In genomic region chr22:25403752-25404471, GRCh38 we compare ENCODE assay signal across 8 cellular contexts.
A peak's percentile ranks its signal among the peaks of the same experiment; 100 is the strongest.
DNase-seq lines count a peak whose midpoint lies in the region; ATAC-seq, FAIRE-seq and TF ChIP-seq lines count a peak whose summit lies in the region.

No MANE protein-coding gene starts in this region.

- H3K27ac ChIP-seq in HepG2 (ENCODE audit: extremely low read length, insufficient read depth, low read length) (peak overlapping the region; percentile 89), thyroid gland (peak overlapping the region; percentile 90 to 98 (median 93))

- peaks cover 40% of the 10 kb centered on the region for H3K4me1 Mint-ChIP-seq in activated CD4-positive, alpha-beta T cell treated with anti-CD3 and anti-CD28 coated beads, Interleukin-2, amount 10 ng/mL, durations not matched to agents 7 days and 5 days

- in situ Hi-C loops in HepG2 (cut with HindIII; ENCODE audit: extremely low pct_ligation_motif_present, low pct_unique_long_range_greater_than_20kb), result no loop called here

- no peak for TF ChIP-seq RAD21 in HepG2 (CRISPR knock-in tag; IDR thresholded peaks at IDR 0.05)

- TF ChIP-seq EP300 in HepG2 (IDR thresholded peaks at IDR 0.05; ENCODE audit: low read depth in 2 of 2, low read length in 2 of 2) (no peak), HepG2 (CRISPR knock-in tag; IDR thresholded peaks at IDR 0.05; ENCODE audit: borderline replicate concordance) (no peak)

- peaks cover 41% of the 10 kb centered on the region for H3K79me2 ChIP-seq in HepG2 (ENCODE audit: insufficient read depth, low read length)

- H3K9me3 ChIP-seq in HepG2 (ENCODE audit: low read length) (no peaks in the 10 kb centered on the region), thyroid gland (no peaks in the 10 kb centered on the region)

- peak overlapping the region; percentile 85 for H3K4me3 Mint-ChIP-seq in activated CD4-positive, alpha-beta T cell treated with anti-CD3 and anti-CD28 coated beads, Interleukin-2, amount 10 ng/mL, durations not matched to agents 7 days and 5 days

- no peak for ATAC-seq in HepG2
- no peak for ATAC-seq in HG03097 (IDR thresholded peaks at IDR 0.05; ENCODE audit: low FRiP score, unreplicated experiment)

- peaks cover 31% of the 10 kb centered on the region for H4K20me1 ChIP-seq in HepG2 (ENCODE audit: insufficient read depth, low read length)

- H3K36me3 ChIP-seq in bronchial epithelial cell (ENCODE audit: control insufficient read depth, insufficient read depth, low read length), result no peaks in the 10 kb centered on the region
- no peaks in the 10 kb centered on the region for H3K36me3 ChIP-seq in HepG2 (replicated peaks in 1 of 2; ENCODE audit: control insufficient read depth in 1 of 2, insufficient read depth in 2 of 2, low read length in 2 of 2)
- H3K36me3 ChIP-seq in thyroid gland, result no peaks in the 10 kb centered on the region

- FAIRE-seq in bronchial epithelial cell (lab: Jason Lieb, UNC) (no peak), HepG2 (lab: Jason Lieb, UNC) (peak; percentile 44)

- POLR2A ChIA-PET in activated CD4-positive, alpha-beta T cell treated with anti-CD3 and anti-CD28 coated beads, Interleukin-2, amount 10 ng/mL, durations not matched to agents 7 days and 5 days (lab: Charles Lee), result interaction anchor here (0.7 kb wide), 1 partner anchor 9 kb away, joined by 3 read pairs; no protein-coding TSS in a partner anchor
- POLR2A ChIA-PET in HepG2 (lab: Yijun Ruan, JAX), result interaction anchor here (0.8 to 1.2 kb wide), 2 partner anchors 16 to 19 kb away, joined by 3 read pairs; no protein-coding TSS in a partner anchor

- CTCF ChIA-PET in activated CD4-positive, alpha-beta T cell treated with anti-CD3 and anti-CD28 coated beads, Interleukin-2, amount 10 ng/mL, durations not matched to agents 7 days and 5 days (lab: Charles Lee), result interaction anchor here (1.5 kb wide), 1 partner anchor 8 kb away, joined by 4 read pairs; no protein-coding TSS in a partner anchor
- CTCF ChIA-PET in HepG2 (lab: Yijun Ruan, JAX; ENCODE audit: low intra/inter-chr PET ratio, low total read pairs), result no interaction called here

- H3K27me3 Mint-ChIP-seq in activated CD4-positive, alpha-beta T cell treated with anti-CD3 and anti-CD28 coated beads, Interleukin-2, amount 10 ng/mL, durations not matched to agents 7 days and 5 days, result no peaks in the 10 kb centered on the region

- no TSS peak for BruUV-seq in HepG2 (replicated peaks; lab: Mats Ljungman, UMichigan)

- TF ChIP-seq POLR2A in HepG2 (IDR thresholded peaks at IDR 0.05; ENCODE audit: insufficient read depth in 1 of 2, low read depth in 2 of 2, low read length in 2 of 2) (no peak), thyroid gland (IDR thresholded peaks at IDR 0.05) (no peak)

- peak overlapping the region; percentile 98 for H3K4me2 ChIP-seq in HepG2 (ENCODE audit: low read depth, low read length)

- peak overlapping the region; percentile 67 for H3K4me3 ChIP-seq in bronchial epithelial cell (ENCODE audit: low read depth, low read length)
- H3K4me3 ChIP-seq in HepG2 (replicated peaks in 1 of 3; ENCODE audit: insufficient read depth in 1 of 3, low read depth in 2 of 3, low read length in 3 of 3), result peak overlapping the region; percentile 77 to 84 (median 82)
- peak overlapping the region; percentile 56 to 62 (median 60) for H3K4me3 ChIP-seq in thyroid gland (replicated peaks in 1 of 3)

- H3K4me1 ChIP-seq in HepG2 (ENCODE audit: insufficient read depth, low read length) (peaks cover 69% of the 10 kb centered on the region), thyroid gland (peaks cover 53 to 69% of the 10 kb centered on the region in 2 donors)

- intact Hi-C loops in HepG2 (cut with micrococcal nuclease; ENCODE audit: unreplicated experiment), result loop anchor here (5.0 kb wide), 1 partner anchor 42 kb away; no protein-coding TSS in a partner anchor
- intact Hi-C loops in thyroid gland (cut with DNase I), result no loop called here

- H3K9me3 Mint-ChIP-seq in activated CD4-positive, alpha-beta T cell treated with anti-CD3 and anti-CD28 coated beads, Interleukin-2, amount 10 ng/mL, durations not matched to agents 7 days and 5 days, result no peaks in the 10 kb centered on the region

- no peak overlapping the region for H2AFZ ChIP-seq in HepG2 (ENCODE audit: low read length)

- peak overlapping the region; percentile 77 for H3K9ac ChIP-seq in HepG2 (ENCODE audit: insufficient read depth, low read depth, low read length)

- no peaks in the 10 kb centered on the region for H3K36me3 Mint-ChIP-seq in activated CD4-positive, alpha-beta T cell treated with anti-CD3 and anti-CD28 coated beads, Interleukin-2, amount 10 ng/mL, durations not matched to agents 7 days and 5 days (ENCODE audit: low read depth)

- H3K27ac Mint-ChIP-seq in activated CD4-positive, alpha-beta T cell treated with anti-CD3 and anti-CD28 coated beads, Interleukin-2, amount 10 ng/mL, durations not matched to agents 7 days and 5 days, result peak overlapping the region; percentile 74

- under 1% methylated on average over 17 of the region's 17 CpGs for WGBS in HepG2 (ENCODE audit: low lambda C conversion rate)
- WGBS in thyroid gland, 2 donors, result 7 to 10% methylated on average over 15 to 17 of the region's 17 CpGs

- no peak for TF ChIP-seq CTCF in bronchial epithelial cell (IDR thresholded peaks at IDR 0.05; ENCODE audit: insufficient read depth, low read length, severe bottlenecking)
- 0 out of 2 replicates have a peak, but pooled peaks have one; percentile 4 for TF ChIP-seq CTCF in HepG2 (CRISPR knock-in tag; IDR thresholded peaks at IDR 0.05)
- TF ChIP-seq CTCF in thyroid gland (IDR thresholded peaks at IDR 0.05), result no peak

- H3K27me3 ChIP-seq in bronchial epithelial cell (ENCODE audit: control insufficient read depth, insufficient read depth, low read length), result no peaks in the 10 kb centered on the region
- H3K27me3 ChIP-seq in HepG2 (ENCODE audit: control insufficient read depth in 1 of 2, insufficient read depth in 2 of 2, low read length in 2 of 2), result no peaks in the 10 kb centered on the region; a peak in 2 of 5 replicates
- H3K27me3 ChIP-seq in thyroid gland, result no peaks in the 10 kb centered on the region

- no peak for DNase-seq in activated CD4-positive, alpha-beta T cell treated with anti-CD3 and anti-CD28 coated beads, Interleukin-2, amount 10 ng/mL, durations not matched to agents 7 days and 5 days
- DNase-seq in activated CD4-positive, alpha-beta T cell treated with anti-CD3 and anti-CD28 coated beads, Interleukin-2, amount 50 U/mL, for 4 hours, result no peak
- peak; percentile 55 for DNase-seq in NCI-H82 (lab: John Stamatoyannopoulos, UW)
- peak; percentile 15 for DNase-seq in bronchial epithelial cell (ENCODE audit: low read depth)
- DNase-seq in HepG2 (ENCODE audit: low spot score), result peak; percentile 15
- peak in 1 of 2 donors; percentile 48 for DNase-seq in thyroid gland
- DNase-seq in KG1 (lab: John Stamatoyannopoulos, UW), result no peak

TF ChIP-seq in HepG2, 621 proteins besides CTCF, POLR2A, EP300 and RAD21 (continues in another document):
- TF ChIP-seq SKIL (CRISPR knock-in tag; IDR thresholded peaks at IDR 0.05; ENCODE audit: borderline replicate concordance) (no peak), MAX (IDR thresholded peaks at IDR 0.05) (0 out of 2 replicates have a peak, but pooled peaks have one; percentile 14), ELF4 (CRISPR knock-in tag; IDR thresholded peaks at IDR 0.05; ENCODE audit: borderline replicate concordance) (no peak), ZNF790 (CRISPR knock-in tag; IDR thresholded peaks at IDR 0.05; ENCODE audit: borderline replicate concordance) (no peak), ARID2 (CRISPR knock-in tag; IDR thresholded peaks at IDR 0.05; ENCODE audit: borderline replicate concordance) (no peak), ZNF776 (CRISPR knock-in tag; IDR thresholded peaks at IDR 0.05) (no peak), RBM22 (optimal IDR thresholded peaks at IDR 0.05; ENCODE audit: low read length) (no peak), SCMH1 (CRISPR knock-in tag; IDR thresholded peaks at IDR 0.05; ENCODE audit: borderline replicate concordance) (no peak), KAT7 (CRISPR knock-in tag; IDR thresholded peaks at IDR 0.05; ENCODE audit: borderline replicate concordance) (peak; percentile 44; the same call in 1 of the 2 replicates), ETS1 (CRISPR knock-in tag; IDR thresholded peaks at IDR 0.05) (no peak), MXD4 (CRISPR knock-in tag; IDR thresholded peaks at IDR 0.05) (no peak), STAG1 (CRISPR knock-in tag; IDR thresholded peaks at IDR 0.05) (0 out of 2 replicates have a peak, but pooled peaks have one; percentile 4), MTA1 (CRISPR knock-in tag; IDR thresholded peaks at IDR 0.05; ENCODE audit: borderline replicate concordance) (no peak)

Comparison
In these comparisons a context has a peak if more than half of its experiments do, and no peak if none do; other contexts are left out.
1. DNase-seq: peak in NCI-H82 (single experiment), bronchial epithelial cell (single experiment) and HepG2 (single experiment); none in activated CD4-positive, alpha-beta T cell treated with anti-CD3 and anti-CD28 coated beads, Interleukin-2, amount 10 ng/mL, durations not matched to agents 7 days and 5 days (single experiment), activated CD4-positive, alpha-beta T cell treated with anti-CD3 and anti-CD28 coated beads, Interleukin-2, amount 50 U/mL, for 4 hours (0 of 2) and KG1 (single experiment).
2. Peak in every context shown above with its lines, with median percentiles within 50 percentile points of each other: H3K4me3 ChIP-seq.